Comparison of ENCODE assay signal across 22 cellular contexts in genomic region chr7:26083113-26083512, GRCh38.
DNase-seq lines count a peak whose midpoint lies in the region; ATAC-seq, FAIRE-seq and TF ChIP-seq lines count a peak whose summit lies in the region.
"Had no signal": no experiment of that assay in that cellular context is flagged by ENCODE, and none has a peak within 500 bp of the region (broad histone marks: within the 10 kb centered on the region; RNA-seq: fewer than 3 reads in every experiment).

No MANE protein-coding gene starts in this region.

- H3K4me3 Mint-ChIP-seq in GM23338 = no peak overlapping the region
- H3K4me3 Mint-ChIP-seq: activated T-cell treated with anti-CD3 and anti-CD28 coated beads, Interleukin-2, amount 50 U/mL, for 4 hours; CD4-positive, CD25-positive, alpha-beta regulatory T cell; natural killer cell; T-helper 17 cell had no signal

- peaks cover 37% of the 10 kb centered on the region for H3K4me1 Mint-ChIP-seq in GM23338
- H3K4me1 Mint-ChIP-seq: natural killer cell, T-helper 17 cell had no signal

- H3K4me3 ChIP-seq in GM23338 = no peak overlapping the region
- no peak overlapping the region for H3K4me3 ChIP-seq in H1 (ENCODE audit: extremely low read depth in 1 of 4, insufficient read depth in 2 of 4, low read depth in 3 of 4, low read length in 4 of 4)
- H3K4me3 ChIP-seq in trophoblast cell (ENCODE audit: low read depth, low read length) = no peak overlapping the region
- H3K4me3 ChIP-seq in stomach = no peak overlapping the region
- H3K4me3 ChIP-seq in Karpas-422 (ENCODE audit: low read length) = no peak overlapping the region
- H3K4me3 ChIP-seq in Peyer's patch = no peak overlapping the region
- H3K4me3 ChIP-seq: adrenal gland, colonic mucosa, right atrium auricular region, transverse colon had no signal

- H4K12ac ChIP-seq in trophoblast cell (ENCODE audit: low read depth, low read length) = no peak overlapping the region

- 58% methylated on average over 2 of the region's 2 CpGs; no CpG with 5 or more reads in 1 of the 2 experiments for WGBS in H1 (ENCODE audit: extremely low coverage in 1 of 2, insufficient coverage in 1 of 2, insufficient read length in 1 of 2, insufficient replicate concordance in 2 of 2, low coverage in 1 of 2, low lambda C conversion rate in 2 of 2, missing lambda C conversion rate in 1 of 2), 2 experiments
- no CpG with 5 or more reads among the region's 2 CpGs for WGBS in trophoblast cell (ENCODE audit: extremely low coverage, insufficient coverage, insufficient read length)
- WGBS in stomach, 5 donors = 39 to 55% (median 43%) methylated on average over 2 of the region's 2 CpGs

- H2BK20ac ChIP-seq in H1 (ENCODE audit: low read length) = no peak overlapping the region

- H3K23me2 ChIP-seq in H1 (ENCODE audit: low read depth, low read length) = no peaks in the 10 kb centered on the region; the same call in 1 of the 2 replicates

- TF ChIP-seq RAD21 in H1 (IDR thresholded peaks at IDR 0.05 in 1 of 2, conservative IDR thresholded peaks at IDR 0.05 in 1 of 2; ENCODE audit: low read depth in 2 of 2, low read length in 2 of 2) = no peak

- H3K14ac ChIP-seq in H1 (ENCODE audit: insufficient read length) (no peak overlapping the region), trophoblast cell (ENCODE audit: low read length) (no peak overlapping the region)

- H2AFZ ChIP-seq in GM23338 (peak overlapping the region; percentile 40; the same call in 1 of the 2 replicates), H1 (ENCODE audit: low read length) (0 out of 2 replicates have a peak overlapping the region, but pooled peaks have one; percentile 83), trophoblast cell (ENCODE audit: insufficient read depth, low read length, poor library complexity) (no peak overlapping the region), Karpas-422 (ENCODE audit: low read length) (no peak overlapping the region)

- TF ChIP-seq EP300 in H1 (IDR thresholded peaks at IDR 0.05; ENCODE audit: borderline replicate concordance in 1 of 2, low read depth in 2 of 2, low read length in 2 of 2) = no peak
- TF ChIP-seq EP300 in stomach (IDR thresholded peaks at IDR 0.05) = no peak

- H3K9me2 ChIP-seq in GM23338 (ENCODE audit: insufficient read depth) (no peaks in the 10 kb centered on the region), Karpas-422 (replicated peaks; ENCODE audit: insufficient read depth, low read length) (no peaks in the 10 kb centered on the region)

- H2BK120ac ChIP-seq in H1 (replicated peaks; ENCODE audit: low read depth, low read length) = no peak overlapping the region
- no peak overlapping the region for H2BK120ac ChIP-seq in trophoblast cell (ENCODE audit: insufficient read depth, low read length, poor library complexity)

- H3K27me3 Mint-ChIP-seq in GM23338 (ENCODE audit: insufficient read depth, low read depth, poor library complexity) = no peaks in the 10 kb centered on the region

- H3K9me3 Mint-ChIP-seq in GM23338 = no peaks in the 10 kb centered on the region
- H3K9me3 Mint-ChIP-seq: activated T-cell treated with anti-CD3 and anti-CD28 coated beads, Interleukin-2, amount 50 U/mL, for 4 hours; natural killer cell had no signal

- H3K18ac ChIP-seq in H1 (ENCODE audit: extremely low read depth, low read length) = no peak overlapping the region
- H3K18ac ChIP-seq in trophoblast cell (ENCODE audit: low read length) = no peak overlapping the region

- POLR2A ChIA-PET in H1 (lab: Charles Lee; ENCODE audit: partially characterized antibody) = interaction anchor here (0.9 to 18.1 kb wide), 5 partner anchors 10 to 113 kb away, joined by 3 to 230 read pairs (median 7); partner anchors contain the start of genes CBX3 and HNRNPA2B1

- H2BK12ac ChIP-seq in H1 (ENCODE audit: low read depth, low read length) (no peak overlapping the region), trophoblast cell (ENCODE audit: low read length) (no peak overlapping the region)

- no peaks in the 10 kb centered on the region for H3F3A ChIP-seq in GM23338 (replicated peaks; ENCODE audit: low read depth)

- H3K4me2 ChIP-seq in GM23338 = no peak overlapping the region
- H3K4me2 ChIP-seq in H1 (ENCODE audit: insufficient read depth in 1 of 2, low read depth in 2 of 2, low read length in 2 of 2) = no peak overlapping the region
- no peak overlapping the region for H3K4me2 ChIP-seq in trophoblast cell (ENCODE audit: low read length)
- no peak overlapping the region for H3K4me2 ChIP-seq in Karpas-422 (ENCODE audit: low read depth, low read length, poor library complexity, severe bottlenecking)

- no peak overlapping the region for H3K27ac ChIP-seq in GM23338 (ENCODE audit: low read depth)
- H3K27ac ChIP-seq in H1 (ENCODE audit: low read depth, low read length) = no peak overlapping the region
- peak overlapping the region; percentile 43 for H3K27ac ChIP-seq in trophoblast cell (ENCODE audit: low read depth, low read length)
- no peak overlapping the region for H3K27ac ChIP-seq in stomach
- H3K27ac ChIP-seq in Karpas-422 (ENCODE audit: low read length) = no peak overlapping the region
- no peak overlapping the region for H3K27ac ChIP-seq in Peyer's patch
- H3K27ac ChIP-seq: adrenal gland, colonic mucosa, right atrium auricular region, transverse colon had no signal

- no peak for TF ChIP-seq CTCF in GM23338 (conservative IDR thresholded peaks at IDR 0.05; ENCODE audit: low read depth in 2 of 2)
- no peak for TF ChIP-seq CTCF in H1 (IDR thresholded peaks at IDR 0.05; ENCODE audit: control extremely low read depth in 1 of 3, insufficient read depth in 1 of 3, low read depth in 1 of 3, low read length in 3 of 3)
- TF ChIP-seq CTCF in stomach (IDR thresholded peaks at IDR 0.05) = no peak
- no peak for TF ChIP-seq CTCF in Peyer's patch (IDR thresholded peaks at IDR 0.05)

- H3K23ac ChIP-seq in H1 (ENCODE audit: insufficient read length) = no peak overlapping the region
- no peak overlapping the region for H3K23ac ChIP-seq in trophoblast cell (ENCODE audit: low read length)

- H3K79me1 ChIP-seq in H1 (ENCODE audit: low read depth, low read length) (no peaks in the 10 kb centered on the region), trophoblast cell (ENCODE audit: low read length) (peaks cover 16% of the 10 kb centered on the region)

- intact Hi-C loops in stomach (cut with DNase I; ENCODE audit: low total_unique reads) = loop anchor here (5.0 kb wide), 1 partner anchor 274 kb away; no protein-coding TSS in a partner anchor

- H3K4me1 ChIP-seq in GM23338 (ENCODE audit: insufficient read depth) (peaks cover 29% of the 10 kb centered on the region), H1 (replicated peaks in 1 of 4; ENCODE audit: control insufficient read depth in 3 of 4, insufficient read depth in 4 of 4, low read length in 3 of 4) (peaks cover 1 to 10% (median 3%) of the 10 kb centered on the region in 4 experiments; a peak in 3 of 7 replicates), trophoblast cell (ENCODE audit: control insufficient read depth in 1 of 2, insufficient read depth in 2 of 2, low read length in 2 of 2) (peaks cover 9 to 10% of the 10 kb centered on the region in 2 experiments), stomach (peaks cover 0 to 11% (median 9%) of the 10 kb centered on the region in 4 donors), Karpas-422 (ENCODE audit: low read length) (no peaks in the 10 kb centered on the region), Peyer's patch (peaks cover 0 to 6% (median 0%) of the 10 kb centered on the region in 4 donors)
- H3K4me1 ChIP-seq: adrenal gland, right atrium auricular region had no signal

- H3K27ac Mint-ChIP-seq in GM23338 = no peak overlapping the region
- H3K27ac Mint-ChIP-seq: CD4-positive, CD25-positive, alpha-beta regulatory T cell; natural killer cell; T-helper 17 cell had no signal

- TF ChIP-seq POLR2A in H1 (IDR thresholded peaks at IDR 0.05; ENCODE audit: control extremely low read depth in 1 of 2, low read depth in 2 of 2, low read length in 2 of 2) (no peak), stomach (IDR thresholded peaks at IDR 0.05) (no peak), Peyer's patch (IDR thresholded peaks at IDR 0.05) (no peak)

- H2BK5ac ChIP-seq in H1 (ENCODE audit: low read depth, low read length) (no peak overlapping the region), trophoblast cell (ENCODE audit: low read depth, low read length, poor library complexity) (no peak overlapping the region)

- H3K9ac ChIP-seq in H1 (replicated peaks in 1 of 4; ENCODE audit: extremely low read depth in 1 of 4, low read depth in 3 of 4, low read length in 3 of 4) = no peak overlapping the region
- H3K9ac ChIP-seq in trophoblast cell (ENCODE audit: low read length) = no peak overlapping the region
- H3K9ac ChIP-seq in Karpas-422 (ENCODE audit: low read length) = no peak overlapping the region

- H2BK15ac ChIP-seq in H1 (ENCODE audit: low read length) = no peak overlapping the region

- H3K36me3 ChIP-seq in GM23338 (ENCODE audit: insufficient read depth) (no peaks in the 10 kb centered on the region), H1 (ENCODE audit: control insufficient read depth in 2 of 4, insufficient read depth in 4 of 4, low read length in 3 of 4) (no peaks in the 10 kb centered on the region), trophoblast cell (ENCODE audit: control insufficient read depth in 1 of 2, insufficient read depth in 2 of 2, low read length in 2 of 2) (no peaks in the 10 kb centered on the region), stomach (no peaks in the 10 kb centered on the region), Karpas-422 (ENCODE audit: insufficient read depth, low read length) (no peaks in the 10 kb centered on the region), Peyer's patch (no peaks in the 10 kb centered on the region)
- H3K36me3 ChIP-seq: adrenal gland, colonic mucosa, right atrium auricular region, transverse colon had no signal

- ATAC-seq in GM23338 = no peak
- ATAC-seq: activated T-cell treated with anti-CD3 and anti-CD28 coated beads, Interleukin-2, amount 50 U/mL, for 4 hours; natural killer cell; Panc1; T-helper 17 cell had no signal

- no peak overlapping the region for H3K4ac ChIP-seq in H1 (replicated peaks; ENCODE audit: insufficient read length, low read depth, low read length)
- H3K4ac ChIP-seq in trophoblast cell (ENCODE audit: low read depth, low read length) = no peak overlapping the region

- H4K91ac ChIP-seq in H1 (replicated peaks; ENCODE audit: insufficient read length, low read length) (no peak overlapping the region), trophoblast cell (ENCODE audit: low read depth, low read length) (no peak overlapping the region)

- DNase-seq in GM23338 (ENCODE audit: low spot score) = no peak
- peak; percentile 87 for DNase-seq in NCI-H82 (lab: John Stamatoyannopoulos, UW)
- no peak for DNase-seq in H1 (ENCODE audit: low read depth in 1 of 2, low spot score in 2 of 2)
- peak; percentile 44 to 62 for DNase-seq in trophoblast cell
- DNase-seq in stomach = no peak
- DNase-seq in Karpas-422 = no peak
- DNase-seq in NK-92 treated with Interleukin-12 subunit alpha and Interleukin-12 subunit beta, amount 100 ng/mL, for 24 hours (lab: John Stamatoyannopoulos, UW) = no peak
- no peak for DNase-seq in Peyer's patch
- DNase-seq: activated CD4-positive, alpha-beta T cell treated with anti-CD3 and anti-CD28 coated beads for 48 hours; activated T-cell treated with anti-CD3 and anti-CD28 coated beads, Interleukin-2, amount 50 U/mL, for 4 hours; adrenal gland; CD4-positive, CD25-positive, alpha-beta regulatory T cell; colonic mucosa; erythroblast; IMR-90; natural killer cell; stimulated activated CD4-positive, alpha-beta T cell treated with anti-CD3 and anti-CD28 coated beads, Interleukin-4, amount 100 ng/mL, for 1 hour; T-helper 17 cell; transverse colon had no signal

- no peak overlapping the region for H4K5ac ChIP-seq in H1 (ENCODE audit: insufficient read length, low read depth, low read length)

- H4K8ac ChIP-seq in H1 (ENCODE audit: extremely low read depth, insufficient read depth, low read length) = no peak overlapping the region
- no peak overlapping the region for H4K8ac ChIP-seq in trophoblast cell (ENCODE audit: low read depth, low read length)

- H2AK5ac ChIP-seq in H1 (ENCODE audit: low read depth, low read length) (no peak overlapping the region), trophoblast cell (ENCODE audit: low read length) (no peak overlapping the region)

- no peaks in the 10 kb centered on the region for H3K36me3 Mint-ChIP-seq in GM23338 (ENCODE audit: low read depth)
- H3K36me3 Mint-ChIP-seq: CD4-positive, CD25-positive, alpha-beta regulatory T cell; natural killer cell had no signal

- no peak for FAIRE-seq in H1 (lab: Jason Lieb, UNC)
- FAIRE-seq: GM18507 had no signal

- H3K56ac ChIP-seq in H1 (replicated peaks; ENCODE audit: insufficient read length, low read depth, low read length) = no peak overlapping the region

- CTCF ChIA-PET in H1 (lab: Charles Lee; ENCODE audit: partially characterized antibody) = interaction anchor here (0.7 to 5.9 kb wide), 14 partner anchors 8 to 283 kb away, joined by 3 to 79 read pairs (median 3); no protein-coding TSS in a partner anchor

- H3K79me2 ChIP-seq in GM23338 (replicated peaks; ENCODE audit: insufficient read depth) (no peaks in the 10 kb centered on the region), H1 (ENCODE audit: control insufficient read depth in 1 of 2, insufficient read depth in 2 of 2, low read length in 2 of 2) (no peaks in the 10 kb centered on the region), trophoblast cell (ENCODE audit: control insufficient read depth, insufficient read depth, low read length, poor library complexity) (peaks cover 2% of the 10 kb centered on the region), Karpas-422 (ENCODE audit: low read length) (no peaks in the 10 kb centered on the region)

- H3K9me3 ChIP-seq in H1 (ENCODE audit: insufficient read depth in 2 of 2, low read depth in 1 of 2, low read length in 1 of 2) (no peaks in the 10 kb centered on the region), trophoblast cell (ENCODE audit: insufficient read depth, low read depth, low read length) (no peaks in the 10 kb centered on the region), stomach (no peaks in the 10 kb centered on the region), Karpas-422 (ENCODE audit: low read length) (no peaks in the 10 kb centered on the region), Peyer's patch (no peaks in the 10 kb centered on the region)
- H3K9me3 ChIP-seq: adrenal gland, colonic mucosa, right atrium auricular region, transverse colon had no signal

- H3K27me3 ChIP-seq in GM23338 (ENCODE audit: insufficient read depth) (no peaks in the 10 kb centered on the region), H1 (replicated peaks in 1 of 4; ENCODE audit: control insufficient read depth in 3 of 4, extremely low read depth in 1 of 4, insufficient read depth in 3 of 4, low read length in 3 of 4) (no peaks in the 10 kb centered on the region; a peak in 1 of 7 replicates), trophoblast cell (ENCODE audit: insufficient read depth, low read length) (no peaks in the 10 kb centered on the region), stomach (peaks cover 0 to 33% (median 9%) of the 10 kb centered on the region in 3 donors), Karpas-422 (ENCODE audit: low read length) (no peaks in the 10 kb centered on the region), Peyer's patch (no peaks in the 10 kb centered on the region)
- H3K27me3 ChIP-seq: colonic mucosa had no signal

- H4K20me1 ChIP-seq in GM23338 (replicated peaks; ENCODE audit: insufficient read depth) (no peaks in the 10 kb centered on the region), H1 (replicated peaks in 1 of 2; ENCODE audit: control insufficient read depth in 1 of 2, insufficient read depth in 2 of 2, low read length in 2 of 2) (no peaks in the 10 kb centered on the region), Karpas-422 (ENCODE audit: insufficient read depth, low read depth, low read length) (no peaks in the 10 kb centered on the region)

Comparison
In these comparisons a context has a peak if more than half of its experiments do, and no peak if none do; other contexts are left out.
1. DNase-seq: peak in NCI-H82 (single experiment) and trophoblast cell (2 of 2); none in GM23338 (single experiment), H1 (0 of 2), stomach (single experiment), Karpas-422 (single experiment), NK-92 treated with Interleukin-12 subunit alpha and Interleukin-12 subunit beta, amount 100 ng/mL, for 24 hours (single experiment) and Peyer's patch (0 of 3).
2. H2AFZ ChIP-seq: peak in GM23338 (single experiment) and H1 (single experiment); none in trophoblast cell (single experiment) and Karpas-422 (single experiment).